Comparison of ENCODE assay signal across 8 cellular contexts in genomic region chr4:189597341-189597740, GRCh38.
"Had no signal": no experiment of that assay in that cellular context is flagged by ENCODE, and none has a peak within 500 bp of the region (broad histone marks: within the 10 kb centered on the region; RNA-seq: fewer than 3 reads in every experiment).

No MANE protein-coding gene starts in this region.

- H3K4me1 Mint-ChIP-seq: H9 had no signal

- H3K4me3 ChIP-seq: K562 had no signal

- H3K27ac Mint-ChIP-seq: H9 had no signal

- ATAC-seq: K562 had no signal

- DNase-seq: GOT3, H9, HCEC 1CT, IMR-90, KG1 had no signal

- H3K4me3 Mint-ChIP-seq: H9 had no signal

- FAIRE-seq: H54, HTR-8/SVneo, K562 had no signal
